ENCODE assay signal across 8 cellular contexts in the genomic region with DNA sequence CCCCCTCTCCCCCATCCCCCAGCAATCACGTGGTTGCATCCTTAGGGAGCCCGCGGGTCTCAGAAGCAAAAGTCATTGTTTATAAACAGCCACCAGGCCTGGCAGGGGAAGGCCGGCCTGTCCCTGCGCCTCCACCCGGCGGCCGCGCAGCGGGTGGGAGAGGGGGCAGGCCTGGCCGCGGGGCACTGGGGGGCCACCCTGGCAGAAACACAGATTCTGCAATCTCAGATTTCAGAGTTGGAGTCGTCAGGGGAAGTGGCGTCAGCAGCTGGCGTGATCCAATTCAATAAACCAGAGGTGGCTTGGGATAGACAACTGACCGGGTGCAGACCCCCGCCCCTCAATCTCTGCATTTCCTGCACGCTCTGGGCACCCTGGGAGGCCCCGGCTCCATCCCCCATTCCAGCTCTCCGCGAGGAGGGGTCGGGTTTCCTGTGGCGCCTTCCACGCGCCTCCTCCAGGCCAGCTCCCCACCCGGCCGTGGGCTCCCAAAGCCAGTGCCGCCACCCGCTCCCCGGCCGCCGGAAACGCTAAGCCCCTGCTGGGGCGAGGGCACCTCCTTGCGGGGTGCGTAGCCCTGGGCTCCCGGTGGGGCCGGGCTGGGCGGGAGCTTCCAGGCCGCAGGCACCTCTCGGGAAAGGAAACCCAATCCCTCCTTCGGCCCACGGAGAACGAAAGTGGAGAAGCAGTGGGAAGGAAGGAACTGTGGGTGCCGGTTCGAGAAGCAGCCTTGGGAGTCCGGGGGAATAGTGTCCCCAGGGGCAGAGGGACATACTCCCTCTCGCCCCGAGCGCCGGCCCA. TPM values are rescaled to one million over a fixed set of nuclear protein-coding genes. Genes with fewer than 3 reads are reported as not detected.
DNase-seq lines count a peak whose midpoint lies in the region; ATAC-seq and TF ChIP-seq lines count a peak whose summit lies in the region.

No MANE protein-coding gene starts in this region.

- TF ChIP-seq CTCF in esophagus squamous epithelium (IDR thresholded peaks at IDR 0.05): no peak
- TF ChIP-seq CTCF in GM13976 (IDR thresholded peaks at IDR 0.05; ENCODE audit: borderline replicate concordance, control extremely low read depth, extremely low read depth, insufficient read depth, missing control alignments): no peak

- peak overlapping the region; percentile 92 for H3K4me3 Mint-ChIP-seq in T-helper 17 cell

- H3K4me3 ChIP-seq in esophagus squamous epithelium: peak overlapping the region; percentile 57 to 91 (median 76)
- H3K4me3 ChIP-seq in muscle layer of colon (ENCODE audit: low read depth in 1 of 2, low read length in 2 of 2): peak overlapping the region; percentile 79 to 81

- H3K27me3 Mint-ChIP-seq in T-helper 17 cell: peaks cover 15% of the 10 kb centered on the region

- H3K4me1 ChIP-seq in esophagus squamous epithelium (peaks cover 0 to 66% (median 31%) of the 10 kb centered on the region in 3 donors), muscle layer of colon (ENCODE audit: insufficient read depth, low read length) (peaks cover 33% of the 10 kb centered on the region)

- ATAC-seq in T-helper 17 cell (no peak), HG02798 (IDR thresholded peaks at IDR 0.05; ENCODE audit: poor library complexity, unreplicated experiment) (no peak), HG03439 (IDR thresholded peaks at IDR 0.05; ENCODE audit: unreplicated experiment) (no peak)

- no peak overlapping the region for H3K27ac Mint-ChIP-seq in T-helper 17 cell

- H3K9ac ChIP-seq in muscle layer of colon (ENCODE audit: low read length): peak overlapping the region; percentile 33

- peak; percentile 54 for DNase-seq in activated CD8-positive, alpha-beta memory T cell treated with anti-CD3 and anti-CD28 coated beads, Interleukin-2, amount 50 U/mL, for 48 hours
- DNase-seq in activated CD8-positive, alpha-beta memory T cell treated with anti-CD3 and anti-CD28 coated beads for 24 hours: no peak
- no peak for DNase-seq in T-helper 17 cell
- DNase-seq in esophagus squamous epithelium (lab: John Stamatoyannopoulos, UW): no peak
- no peak for DNase-seq in GM13976 (ENCODE audit: low spot score)

- peaks cover 10% of the 10 kb centered on the region for H3K4me1 Mint-ChIP-seq in T-helper 17 cell

- H3K36me3 ChIP-seq in esophagus squamous epithelium (no peaks in the 10 kb centered on the region), muscle layer of colon (ENCODE audit: insufficient read depth, low read length) (no peaks in the 10 kb centered on the region)

- WGBS in esophagus squamous epithelium, 2 donors: 7 to 10% methylated on average over 8 to 13 of the region's 51 CpGs

- H3K9me3 ChIP-seq in T-helper 17 cell (ENCODE audit: control insufficient read depth, low read length, poor library complexity, severe bottlenecking) (no peaks in the 10 kb centered on the region), esophagus squamous epithelium (no peaks in the 10 kb centered on the region), muscle layer of colon (ENCODE audit: low read length) (no peaks in the 10 kb centered on the region)

- H3K27ac ChIP-seq in esophagus squamous epithelium: peak overlapping the region; percentile 74 to 90 (median 81)
- peak overlapping the region; percentile 85 for H3K27ac ChIP-seq in muscle layer of colon (ENCODE audit: low read depth, low read length)

- no peaks in the 10 kb centered on the region for H3K36me3 Mint-ChIP-seq in T-helper 17 cell (ENCODE audit: low read depth)

- in situ Hi-C loops in GM13976 (cut with MboI; ENCODE audit: low sequenced_read_pairs, unreplicated experiment): no loop called here

- H3K27me3 ChIP-seq in esophagus squamous epithelium (peaks cover 0 to 11% (median 0%) of the 10 kb centered on the region in 4 donors), muscle layer of colon (ENCODE audit: control insufficient read depth in 1 of 2, insufficient read depth in 2 of 2, low read length in 2 of 2) (no peaks in the 10 kb centered on the region)

- TF ChIP-seq POLR2A in esophagus squamous epithelium (IDR thresholded peaks at IDR 0.05): no peak

- intact Hi-C loops in esophagus squamous epithelium (cut with DNase I): no loop called here

RNA-seq across cellular contexts. Expression of a gene that starts 1.1 kb away (rescaled TPM):
- total RNA-seq in T-helper 17 cell (100 to 1,000 TPM; 132 to 133 TPM), esophagus squamous epithelium (10 to 100 TPM; 10.8 to 23.3 (median 15.5) TPM)

Comparison
In these comparisons a context has a peak if more than half of its experiments do, and no peak if none do; other contexts are left out.
1. RNA of a gene that starts 1.1 kb away (total RNA-seq): 132 to 133 TPM in T-helper 17 cell; 10.8 to 23.3 TPM in esophagus squamous epithelium; every median in the first group is over 4 times any median in the second.